ENCODE assay signal across 1 cellular context in genomic region chr11:120652705-120653335, GRCh38.
TF ChIP-seq lines count a peak whose summit lies in the region.

No MANE protein-coding gene starts in this region.

TF ChIP-seq in SK-N-SH treated with all-trans-retinoic acid at 6 μM for 48 hours, 23 proteins besides CTCF, POLR2A, EP300 and RAD21 (continued from another document):
- no peak for TF ChIP-seq TSHZ2 (CRISPR knock-in tag; IDR thresholded peaks at IDR 0.05)
- TF ChIP-seq ZC3H10 (CRISPR knock-in tag; IDR thresholded peaks at IDR 0.05), result no peak
- no peak for TF ChIP-seq PATZ1 (CRISPR knock-in tag; IDR thresholded peaks at IDR 0.05; ENCODE audit: borderline replicate concordance)
